Comparison of ENCODE assay signal across 8 cellular contexts in the genomic region with DNA sequence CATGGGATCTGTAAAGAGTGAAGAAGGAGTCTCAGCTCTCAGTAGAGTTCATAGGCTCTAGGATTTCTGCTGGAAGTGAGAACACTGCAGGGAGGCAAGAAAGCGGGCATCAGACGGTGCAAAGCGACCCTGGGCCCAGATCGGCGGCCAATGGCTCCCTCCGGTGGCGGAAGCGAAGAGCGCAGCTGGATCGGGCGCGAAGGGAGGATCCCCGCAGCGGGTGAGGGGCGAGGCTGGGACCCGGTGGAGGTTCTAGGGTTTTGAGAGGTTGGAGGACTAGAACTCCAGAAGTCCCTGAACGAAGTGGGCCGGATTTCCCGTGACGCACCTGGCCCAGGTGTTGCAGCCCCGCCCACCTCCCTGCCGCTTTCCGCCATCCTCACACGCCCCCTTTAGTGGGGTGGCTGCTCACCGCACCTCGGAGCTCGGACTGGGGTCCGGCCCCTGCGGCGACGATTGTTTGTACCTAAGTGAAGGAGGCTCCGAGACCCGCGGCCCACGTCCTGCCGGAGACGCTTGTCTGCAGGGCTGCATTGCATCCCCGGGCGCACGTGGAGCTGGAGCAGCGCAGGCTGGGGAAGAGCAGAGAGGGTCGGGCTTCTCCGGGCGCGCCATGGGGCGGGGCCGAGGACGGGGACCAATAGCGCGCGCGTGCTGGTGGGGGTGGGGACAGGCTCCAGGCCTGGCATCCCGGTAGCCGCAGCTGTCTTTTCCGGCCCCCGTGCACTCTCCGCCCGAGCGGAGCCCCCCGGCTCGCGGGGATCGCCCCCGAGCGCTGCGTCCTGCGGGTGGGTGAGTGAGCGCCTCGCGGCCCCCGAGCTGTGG. TPM values are rescaled to one million over a fixed set of nuclear protein-coding genes. Genes with fewer than 3 reads are reported as not detected.
A peak's percentile ranks its signal among the peaks of the same experiment; 100 is the strongest.
DNase-seq lines count a peak whose midpoint lies in the region; ATAC-seq and TF ChIP-seq lines count a peak whose summit lies in the region.

A gene with protein sequence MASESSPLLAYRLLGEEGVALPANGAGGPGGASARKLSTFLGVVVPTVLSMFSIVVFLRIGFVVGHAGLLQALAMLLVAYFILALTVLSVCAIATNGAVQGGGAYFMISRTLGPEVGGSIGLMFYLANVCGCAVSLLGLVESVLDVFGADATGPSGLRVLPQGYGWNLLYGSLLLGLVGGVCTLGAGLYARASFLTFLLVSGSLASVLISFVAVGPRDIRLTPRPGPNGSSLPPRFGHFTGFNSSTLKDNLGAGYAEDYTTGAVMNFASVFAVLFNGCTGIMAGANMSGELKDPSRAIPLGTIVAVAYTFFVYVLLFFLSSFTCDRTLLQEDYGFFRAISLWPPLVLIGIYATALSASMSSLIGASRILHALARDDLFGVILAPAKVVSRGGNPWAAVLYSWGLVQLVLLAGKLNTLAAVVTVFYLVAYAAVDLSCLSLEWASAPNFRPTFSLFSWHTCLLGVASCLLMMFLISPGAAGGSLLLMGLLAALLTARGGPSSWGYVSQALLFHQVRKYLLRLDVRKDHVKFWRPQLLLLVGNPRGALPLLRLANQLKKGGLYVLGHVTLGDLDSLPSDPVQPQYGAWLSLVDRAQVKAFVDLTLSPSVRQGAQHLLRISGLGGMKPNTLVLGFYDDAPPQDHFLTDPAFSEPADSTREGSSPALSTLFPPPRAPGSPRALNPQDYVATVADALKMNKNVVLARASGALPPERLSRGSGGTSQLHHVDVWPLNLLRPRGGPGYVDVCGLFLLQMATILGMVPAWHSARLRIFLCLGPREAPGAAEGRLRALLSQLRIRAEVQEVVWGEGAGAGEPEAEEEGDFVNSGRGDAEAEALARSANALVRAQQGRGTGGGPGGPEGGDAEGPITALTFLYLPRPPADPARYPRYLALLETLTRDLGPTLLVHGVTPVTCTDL (plus strand): TSS at position 666 of the 825 bp plus-strand sequence. CDS start 1,485 bp downstream, outside the sequence.

- BruUV-seq in A673 (replicated peaks; lab: Mats Ljungman, UMichigan), result TSS peak; percentile 82

- DNase-seq in A673 (ENCODE audit: low spot score) (peak; percentile 97), NCI-H2227 treated with DMSO at 0.1 percent for 48 hours (lab: John Stamatoyannopoulos, UW) (peak; percentile 91), activated B cell treated with CpG ODN at 0.5 μM for 24 hours (peak; percentile 83), caudate nucleus (lab: John Stamatoyannopoulos, UW) (peak; percentile 22 to 93 (median 83)), iris pigment epithelial cell (ENCODE audit: low read depth) (peak; percentile 91), spleen (peak; percentile 97)

- H3K4me3 ChIP-seq in A673 (ENCODE audit: low read depth, low read length, poor library complexity, severe bottlenecking), result peak within 1 kb of the TSS; percentile 76
- H3K4me3 ChIP-seq in spleen, result peak within 1 kb of the TSS; percentile 79 to 96 (median 86)

- peak within 1 kb of the TSS; percentile 75 for H3K27ac Mint-ChIP-seq in activated B cell treated with CpG ODN at 0.5 μM for 24 hours

- H3K36me3 ChIP-seq in A673 (ENCODE audit: insufficient read depth, low read length, poor library complexity, severe bottlenecking), result no peaks in the 10 kb centered on the region
- H3K36me3 ChIP-seq in spleen, result peaks cover 0 to 34% (median 11%) of the 10 kb centered on the region in 6 donors

- 0 to 1% (median 0%) methylated on average over 36 to 71 of the region's 71 CpGs for WGBS in spleen, 5 donors

- TF ChIP-seq CTCF in A673 (conservative IDR thresholded peaks at IDR 0.05; ENCODE audit: low read depth, low read length), result peak; percentile 95
- peak; percentile 79 for TF ChIP-seq CTCF in activated B cell treated with CpG ODN at 0.5 μM for 24 hours (IDR thresholded peaks at IDR 0.05)
- peak; percentile 85 to 97 (median 94) for TF ChIP-seq CTCF in spleen (IDR thresholded peaks at IDR 0.05 in 8 of 11, conservative IDR thresholded peaks at IDR 0.05 in 3 of 11)

- H3K4me1 ChIP-seq in A673 (ENCODE audit: insufficient read depth, low read length, poor library complexity, severe bottlenecking), result peaks cover 9% of the 10 kb centered on the region
- peaks cover 12 to 59% (median 32%) of the 10 kb centered on the region in 6 donors for H3K4me1 ChIP-seq in spleen

- no peaks in the 10 kb centered on the region for H3K27me3 Mint-ChIP-seq in activated B cell treated with CpG ODN at 0.5 μM for 24 hours

- no peaks in the 10 kb centered on the region for H3K9me3 ChIP-seq in A673 (ENCODE audit: low read depth, low read length, poor library complexity, severe bottlenecking)
- H3K9me3 ChIP-seq in spleen, result no peaks in the 10 kb centered on the region

- H3K27ac ChIP-seq in A673 (ENCODE audit: low read depth, low read length, poor library complexity, severe bottlenecking) (peak within 1 kb of the TSS; percentile 24), caudate nucleus (ENCODE audit: low read depth, low read length) (peak within 1 kb of the TSS; percentile 77), spleen (peak within 1 kb of the TSS; percentile 57 to 95 (median 83))

- peak within 1 kb of the TSS; percentile 89 for H3K4me3 Mint-ChIP-seq in activated B cell treated with CpG ODN at 0.5 μM for 24 hours

- peak in 1 of 3 donors; percentile 25 for TF ChIP-seq POLR2A in spleen (IDR thresholded peaks at IDR 0.05)

- peaks cover 18% of the 10 kb centered on the region for H3K36me3 Mint-ChIP-seq in activated B cell treated with CpG ODN at 0.5 μM for 24 hours (ENCODE audit: low read depth)

- H3K4me1 Mint-ChIP-seq in activated B cell treated with CpG ODN at 0.5 μM for 24 hours, result peaks cover 21% of the 10 kb centered on the region

- H3K9me3 Mint-ChIP-seq in activated B cell treated with CpG ODN at 0.5 μM for 24 hours, result no peaks in the 10 kb centered on the region

- CTCF ChIA-PET in A673 (lab: Charles Lee) (interaction anchor here (0.6 to 2.8 kb wide), 7 partner anchors 16 to 161 kb away, joined by 3 to 50 read pairs (median 8); a partner anchor contains a TSS), activated B cell treated with CpG ODN at 0.5 μM for 24 hours (lab: Charles Lee) (interaction anchor here (0.5 to 3.6 kb wide), 21 partner anchors 9 to 306 kb away, joined by 3 to 64 read pairs (median 3); a partner anchor contains a TSS)

- intact Hi-C loops in A673 (cut with micrococcal nuclease; ENCODE audit: unreplicated experiment) (loop anchor here (1.0 kb wide), 2 partner anchors 53 to 147 kb away; no protein-coding TSS in a partner anchor), activated B cell treated with CpG ODN at 0.5 μM for 24 hours (cut with micrococcal nuclease) (loop anchor here (1.0 to 2.0 kb wide), 13 partner anchors 15 to 383 kb away; a partner anchor contains a TSS), spleen (cut with DNase I; ENCODE audit: low total_unique reads) (loop anchor here (10.0 kb wide), 1 partner anchor 147 kb away; a partner anchor contains a TSS)

- ATAC-seq in GM18868 (IDR thresholded peaks at IDR 0.05; ENCODE audit: unreplicated experiment) (peak; percentile 85), HG03135 (IDR thresholded peaks at IDR 0.05; ENCODE audit: unreplicated experiment) (peak; percentile 84), activated B cell treated with CpG ODN at 0.5 μM for 24 hours (ENCODE audit: low read depth) (peak; percentile 93)

- H3K27me3 ChIP-seq in A673 (replicated peaks; ENCODE audit: insufficient read depth, low read depth, low read length, poor library complexity) (no peaks in the 10 kb centered on the region), spleen (replicated peaks in 1 of 7) (no peaks in the 10 kb centered on the region)

- POLR2A ChIA-PET in A673 (lab: Charles Lee; ENCODE audit: low non-redundant PET) (interaction anchor here (0.6 to 1.1 kb wide), 4 partner anchors 20 to 266 kb away, joined by 3 to 7 read pairs (median 4); a partner anchor contains a TSS), activated B cell treated with CpG ODN at 0.5 μM for 24 hours (lab: Charles Lee) (interaction anchor here (0.6 to 3.5 kb wide), 22 partner anchors 13 to 465 kb away, joined by 3 to 26 read pairs (median 6); a partner anchor contains a TSS)

RNA-seq across cellular contexts. Expression of the gene that starts here (rescaled TPM):
- 23.8 and 26.1 TPM in 2 replicates for total RNA-seq in A673 (2021)
- 48.0 and 48.9 TPM in 2 replicates for total RNA-seq in activated B cell treated with CpG ODN at 0.5 μM for 24 hours
- 100 to 1,000 TPM in 1 of 7 donors, 10 to 100 TPM in 6; 34.4 to 109 (median 55.7) TPM for total RNA-seq in spleen
- polyA plus RNA-seq in spleen, result 10 to 100 TPM; 17.0 to 48.4 (median 39.3) TPM

Comparison
In these comparisons a context has a peak if more than half of its experiments do, and no peak if none do; other contexts are left out.
1. Peak in every context shown above with its lines: DNase-seq, ATAC-seq, H3K4me3 ChIP-seq and H3K27ac ChIP-seq.
2. H3K27ac ChIP-seq: peak in every context shown above with its lines; median percentile 83 in spleen; 77 in caudate nucleus; 24 in A673.